Comparison of ENCODE assay signal across 2 cellular contexts in the genomic region with DNA sequence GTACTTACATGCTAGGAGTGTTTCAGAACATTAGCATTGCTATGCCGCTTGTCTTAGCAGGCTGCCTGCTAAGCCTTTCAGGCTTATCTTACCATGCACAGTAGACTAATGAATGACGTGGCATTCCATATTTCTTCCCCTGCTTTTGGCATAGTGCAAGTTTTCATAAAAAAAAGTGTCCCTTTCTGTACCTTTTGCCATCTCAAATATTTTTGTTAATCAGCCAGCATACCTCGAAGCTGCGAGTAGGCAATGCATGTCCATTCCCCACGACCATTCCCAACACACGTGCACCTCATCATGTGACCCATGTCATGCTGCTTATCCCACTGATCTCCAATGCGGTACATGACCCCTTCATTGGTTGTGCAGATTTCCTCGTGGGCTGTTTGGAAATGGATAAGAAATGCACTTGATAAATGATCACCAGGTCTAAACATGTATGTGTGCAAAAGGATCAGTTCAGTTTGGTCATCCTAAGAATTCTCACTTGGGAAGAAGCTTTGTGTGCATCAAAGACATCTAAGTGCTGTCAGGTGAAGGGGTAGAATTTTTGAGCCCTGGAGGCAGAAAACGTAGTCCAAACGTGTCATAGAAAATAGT.
TF ChIP-seq lines count a peak whose summit lies in the region.

No MANE protein-coding gene starts in this region.

TF ChIP-seq in HepG2, 621 proteins besides CTCF, POLR2A, EP300 and RAD21 (continued from another document and continues in another):
- TF ChIP-seq, protein P1, sequence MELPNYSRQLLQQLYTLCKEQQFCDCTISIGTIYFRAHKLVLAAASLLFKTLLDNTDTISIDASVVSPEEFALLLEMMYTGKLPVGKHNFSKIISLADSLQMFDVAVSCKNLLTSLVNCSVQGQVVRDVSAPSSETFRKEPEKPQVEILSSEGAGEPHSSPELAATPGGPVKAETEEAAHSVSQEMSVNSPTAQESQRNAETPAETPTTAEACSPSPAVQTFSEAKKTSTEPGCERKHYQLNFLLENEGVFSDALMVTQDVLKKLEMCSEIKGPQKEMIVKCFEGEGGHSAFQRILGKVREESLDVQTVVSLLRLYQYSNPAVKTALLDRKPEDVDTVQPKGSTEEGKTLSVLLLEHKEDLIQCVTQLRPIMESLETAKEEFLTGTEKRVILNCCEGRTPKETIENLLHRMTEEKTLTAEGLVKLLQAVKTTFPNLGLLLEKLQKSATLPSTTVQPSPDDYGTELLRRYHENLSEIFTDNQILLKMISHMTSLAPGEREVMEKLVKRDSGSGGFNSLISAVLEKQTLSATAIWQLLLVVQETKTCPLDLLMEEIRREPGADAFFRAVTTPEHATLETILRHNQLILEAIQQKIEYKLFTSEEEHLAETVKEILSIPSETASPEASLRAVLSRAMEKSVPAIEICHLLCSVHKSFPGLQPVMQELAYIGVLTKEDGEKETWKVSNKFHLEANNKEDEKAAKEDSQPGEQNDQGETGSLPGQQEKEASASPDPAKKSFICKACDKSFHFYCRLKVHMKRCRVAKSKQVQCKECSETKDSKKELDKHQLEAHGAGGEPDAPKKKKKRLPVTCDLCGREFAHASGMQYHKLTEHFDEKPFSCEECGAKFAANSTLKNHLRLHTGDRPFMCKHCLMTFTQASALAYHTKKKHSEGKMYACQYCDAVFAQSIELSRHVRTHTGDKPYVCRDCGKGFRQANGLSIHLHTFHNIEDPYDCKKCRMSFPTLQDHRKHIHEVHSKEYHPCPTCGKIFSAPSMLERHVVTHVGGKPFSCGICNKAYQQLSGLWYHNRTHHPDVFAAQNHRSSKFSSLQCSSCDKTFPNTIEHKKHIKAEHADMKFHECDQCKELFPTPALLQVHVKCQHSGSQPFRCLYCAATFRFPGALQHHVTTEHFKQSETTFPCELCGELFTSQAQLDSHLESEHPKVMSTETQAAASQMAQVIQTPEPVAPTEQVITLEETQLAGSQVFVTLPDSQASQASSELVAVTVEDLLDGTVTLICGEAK (IDR thresholded peaks at IDR 0.05): no peak
- TF ChIP-seq, protein P1 (CRISPR knock-in tag; IDR thresholded peaks at IDR 0.05): no peak
- TF ChIP-seq RBM22 (optimal IDR thresholded peaks at IDR 0.05; ENCODE audit: low read length) (peak; percentile 98), FLYWCH1 (CRISPR knock-in tag; IDR thresholded peaks at IDR 0.05) (0 out of 2 replicates have a peak, but pooled peaks have one; percentile 37), PAF1 (CRISPR knock-in tag; IDR thresholded peaks at IDR 0.05) (peak; percentile 93; the same call in 1 of the 2 replicates), CBX2 (IDR thresholded peaks at IDR 0.05; ENCODE audit: low read depth, low read length) (no peak), CBX2 (CRISPR knock-in tag; IDR thresholded peaks at IDR 0.05; ENCODE audit: low read depth) (0 out of 2 replicates have a peak, but pooled peaks have one; percentile 41), SSRP1 (CRISPR knock-in tag; IDR thresholded peaks at IDR 0.05) (no peak), ZNF18 (CRISPR knock-in tag; IDR thresholded peaks at IDR 0.05; ENCODE audit: insufficient replicate concordance) (no peak), SETDB1 (CRISPR knock-in tag; IDR thresholded peaks at IDR 0.05; ENCODE audit: borderline replicate concordance) (no peak), U2AF2 (IDR thresholded peaks at IDR 0.05; ENCODE audit: low read depth, low read length) (no peak), ZNF547 (CRISPR knock-in tag; IDR thresholded peaks at IDR 0.05) (peak; percentile 59; the same call in 1 of the 2 replicates), ZNF768 (CRISPR knock-in tag; IDR thresholded peaks at IDR 0.05) (no peak), ZNF530 (CRISPR knock-in tag; IDR thresholded peaks at IDR 0.05; ENCODE audit: low read depth) (no peak), ZBTB34 (CRISPR knock-in tag; IDR thresholded peaks at IDR 0.05) (no peak)

TF ChIP-seq in GM12891, 5 proteins besides CTCF, POLR2A, EP300 and RAD21 (continued from another document):
- no peak for TF ChIP-seq PAX5 (IDR thresholded peaks at IDR 0.05; ENCODE audit: insufficient read depth, low read length, severe bottlenecking)
